8 cellular contexts compared by ENCODE assay signal in genomic region chr2:61176755-61177726, GRCh38. TPM values are rescaled to one million over a fixed set of nuclear protein-coding genes. Genes with fewer than 3 reads are reported as not detected.
DNase-seq lines count a peak whose midpoint lies in the region; ATAC-seq and TF ChIP-seq lines count a peak whose summit lies in the region.

No MANE protein-coding gene starts in this region.

- TF ChIP-seq CTCF in AG09309 (IDR thresholded peaks at IDR 0.05; ENCODE audit: control insufficient read depth, insufficient read depth, low read depth, low read length, missing control alignments): no peak
- 0 out of 2 replicates have a peak, but pooled peaks have one; percentile 20 for TF ChIP-seq CTCF in WERI-Rb-1 (IDR thresholded peaks at IDR 0.05; ENCODE audit: low read depth, low read length)
- no peak for TF ChIP-seq CTCF in breast epithelium (IDR thresholded peaks at IDR 0.05)
- no peak for TF ChIP-seq CTCF in smooth muscle cell (IDR thresholded peaks at IDR 0.05; ENCODE audit: borderline replicate concordance, insufficient read depth, poor library complexity, severe bottlenecking)

- peaks cover 17% of the 10 kb centered on the region for H3F3A ChIP-seq in smooth muscle cell (ENCODE audit: low read depth)

- H4K20me1 ChIP-seq in smooth muscle cell (ENCODE audit: low read depth): no peaks in the 10 kb centered on the region

- H3K9ac ChIP-seq in smooth muscle cell (ENCODE audit: low read depth): peak overlapping the region; percentile 98

- H3K36me3 ChIP-seq in WERI-Rb-1: peaks cover 32% of the 10 kb centered on the region
- no peaks in the 10 kb centered on the region for H3K36me3 ChIP-seq in breast epithelium
- no peaks in the 10 kb centered on the region for H3K36me3 ChIP-seq in smooth muscle cell (ENCODE audit: low read depth)

- H3K4me1 ChIP-seq in breast epithelium: peaks cover 7 to 16% of the 10 kb centered on the region in 2 donors
- H3K4me1 ChIP-seq in smooth muscle cell (ENCODE audit: low read depth): peaks cover 25% of the 10 kb centered on the region

- peaks cover 35% of the 10 kb centered on the region for H3K79me2 ChIP-seq in smooth muscle cell (ENCODE audit: low read depth)

- ATAC-seq in GM18909 (IDR thresholded peaks at IDR 0.05; ENCODE audit: poor library complexity, unreplicated experiment) (peak; percentile 78), HG03139 (IDR thresholded peaks at IDR 0.05; ENCODE audit: unreplicated experiment) (peak; percentile 79)

- peak overlapping the region; percentile 97 for H3K27ac ChIP-seq in WERI-Rb-1
- H3K27ac ChIP-seq in breast epithelium: peak overlapping the region; percentile 99
- peak overlapping the region; percentile 87 for H3K27ac ChIP-seq in smooth muscle cell (ENCODE audit: low read depth)

- DNase-seq in AG09309 (ENCODE audit: low read depth): peak; percentile 64
- DNase-seq in NCI-H2196 treated with DMSO at 0.1 percent for 48 hours (lab: John Stamatoyannopoulos, UW; ENCODE audit: unreplicated experiment): peak; percentile 47
- DNase-seq in WERI-Rb-1: peak; percentile 97
- peak; percentile 88 to 91 for DNase-seq in breast epithelium (ENCODE audit: low spot score in 2 of 2)
- DNase-seq in iPS-NIHi7 (ENCODE audit: extremely low spot score): peak; percentile 100
- peak; percentile 86 for DNase-seq in smooth muscle cell (lab: John Stamatoyannopoulos, UW; ENCODE audit: unreplicated experiment)

- no peaks in the 10 kb centered on the region for H3K27me3 ChIP-seq in WERI-Rb-1 (ENCODE audit: insufficient read depth, low read depth, severe bottlenecking)
- H3K27me3 ChIP-seq in breast epithelium: no peaks in the 10 kb centered on the region
- no peaks in the 10 kb centered on the region for H3K27me3 ChIP-seq in smooth muscle cell (ENCODE audit: low read depth)

- H3K4me3 ChIP-seq in AG09309 (ENCODE audit: control insufficient read depth, low read depth, low read length): peak overlapping the region; percentile 70
- H3K4me3 ChIP-seq in WERI-Rb-1 (ENCODE audit: low read depth, low read length): peak overlapping the region; percentile 62
- H3K4me3 ChIP-seq in breast epithelium: peak overlapping the region; percentile 87 to 95 (median 88)
- H3K4me3 ChIP-seq in smooth muscle cell: peak overlapping the region; percentile 93

- intact Hi-C loops in breast epithelium (cut with DNase I; ENCODE audit: low total_unique reads): no loop called here

- peak overlapping the region; percentile 97 for H3K4me2 ChIP-seq in smooth muscle cell

- peak overlapping the region; percentile 92 for H2AFZ ChIP-seq in smooth muscle cell (ENCODE audit: low read depth)

- 3% methylated on average over 60 of the region's 111 CpGs for WGBS in smooth muscle cell (ENCODE audit: low lambda C conversion rate)

- peak; percentile 55 for TF ChIP-seq POLR2A in breast epithelium (IDR thresholded peaks at IDR 0.05)

- H3K9me3 ChIP-seq in WERI-Rb-1 (ENCODE audit: severe bottlenecking) (peaks cover 3% of the 10 kb centered on the region), breast epithelium (no peaks in the 10 kb centered on the region), smooth muscle cell (replicated peaks; ENCODE audit: low read depth) (no peaks in the 10 kb centered on the region)

RNA-seq across cellular contexts. Expression of gene C2orf74, which starts 15.1 kb away (rescaled TPM):
- 10 to 100 TPM; 15.7 to 40.5 (median 19.8) TPM for total RNA-seq in breast epithelium
- 4.2 and 5.8 TPM in 2 replicates for total RNA-seq in smooth muscle cell
- polyA plus RNA-seq in smooth muscle cell: 7.9 and 8.8 TPM in 2 replicates

Comparison
In these comparisons a context has a peak if more than half of its experiments do, and no peak if none do; other contexts are left out.
1. Peak in every context shown above with its lines: DNase-seq, ATAC-seq, H3K4me3 ChIP-seq and H3K27ac ChIP-seq.
2. DNase-seq: peak in every context shown above with its lines; median percentile 100 in iPS-NIHi7; 97 in WERI-Rb-1; 90 in breast epithelium; 86 in smooth muscle cell; 64 in AG09309; 47 in NCI-H2196 treated with DMSO at 0.1 percent for 48 hours.